In the genomic region with DNA sequence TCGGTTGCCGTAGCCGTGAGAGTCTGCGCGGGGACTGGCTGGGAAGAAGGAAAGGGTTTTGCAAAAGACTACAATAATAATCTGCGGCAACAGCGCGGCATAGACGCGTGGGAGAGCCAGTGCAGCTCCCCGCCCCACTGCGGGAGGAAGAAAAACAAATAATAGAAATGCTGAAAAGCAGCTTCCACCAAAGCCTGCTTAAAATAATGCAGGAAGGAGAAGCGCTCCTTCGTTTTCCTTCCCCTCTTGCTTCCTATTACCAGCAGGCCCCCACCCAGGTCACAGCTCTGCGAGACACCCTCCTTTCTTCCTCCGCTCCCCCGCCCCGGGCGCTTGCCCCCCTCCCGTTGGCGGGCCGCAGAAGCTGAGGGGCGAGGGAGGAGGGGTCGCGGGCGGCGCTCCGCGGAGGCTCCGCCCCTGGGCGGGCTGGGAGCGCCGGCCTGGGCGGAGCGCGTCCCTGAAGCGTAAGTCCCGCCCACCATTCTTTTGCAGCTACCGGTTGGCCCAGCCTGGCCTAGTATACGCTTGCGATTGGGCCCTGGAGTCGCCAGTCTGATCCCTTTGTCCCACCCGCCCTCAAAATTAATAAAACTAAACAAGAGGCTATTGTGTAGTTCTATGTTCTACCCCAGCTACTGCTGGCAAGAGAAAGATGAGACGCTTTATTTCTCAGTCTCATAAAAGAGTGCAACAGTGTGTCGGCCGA, we compare ENCODE assay signal across 8 cellular contexts. TPM values are rescaled to one million over a fixed set of nuclear protein-coding genes. Genes with fewer than 3 reads are reported as not detected.
A peak's percentile ranks its signal among the peaks of the same experiment; 100 is the strongest.
DNase-seq lines count a peak whose midpoint lies in the region; ATAC-seq and TF ChIP-seq lines count a peak whose summit lies in the region.

No MANE protein-coding gene starts in this region.

- POLR2A ChIA-PET in CD4-positive, alpha-beta T cell (lab: Charles Lee), result interaction anchor here (0.8 to 2.2 kb wide), 4 partner anchors 10 to 1160 kb away, joined by 3 to 10 read pairs (median 5); a partner anchor contains a TSS

- H3K4me1 Mint-ChIP-seq in CD4-positive, alpha-beta T cell (ENCODE audit: low read depth), result peaks cover 16% of the 10 kb centered on the region

- no peaks in the 10 kb centered on the region for H3K27me3 Mint-ChIP-seq in CD4-positive, alpha-beta T cell

- TF ChIP-seq CTCF in CD4-positive, alpha-beta T cell (IDR thresholded peaks at IDR 0.05), result no peak
- no peak for TF ChIP-seq CTCF in epithelial cell of esophagus (IDR thresholded peaks at IDR 0.05; ENCODE audit: insufficient read depth, low read depth, low read length, missing control alignments)

- H3K4me3 ChIP-seq in epithelial cell of esophagus (ENCODE audit: low read length), result peak overlapping the region; percentile 55

- CTCF ChIA-PET in CD4-positive, alpha-beta T cell (lab: Charles Lee), result no interaction called here

- no peaks in the 10 kb centered on the region for H3K27me3 ChIP-seq in CD4-positive, alpha-beta T cell (ENCODE audit: control insufficient read depth, insufficient read depth, low read length)

- no peaks in the 10 kb centered on the region for H3K9me3 Mint-ChIP-seq in CD4-positive, alpha-beta T cell

- peak overlapping the region; percentile 29 for H3K27ac ChIP-seq in CD4-positive, alpha-beta T cell (ENCODE audit: low read depth, low read length)

- ATAC-seq in CD4-positive, alpha-beta T cell (ENCODE audit: poor library complexity), result peak; percentile 94
- ATAC-seq in GM19468 (IDR thresholded peaks at IDR 0.05; ENCODE audit: extremely low read depth, unreplicated experiment), result peak; percentile 96

- peak overlapping the region; percentile 94 for H3K4me3 Mint-ChIP-seq in CD4-positive, alpha-beta T cell

- intact Hi-C loops in CD4-positive, alpha-beta T cell (cut with DNase I, micrococcal nuclease), result loop anchor here in 1 of 2 experiments (10.0 kb wide), 1 partner anchor 1156 kb away; a partner anchor contains a TSS

- H3K27ac Mint-ChIP-seq in CD4-positive, alpha-beta T cell, result peak overlapping the region; percentile 73

- H3K36me3 Mint-ChIP-seq in CD4-positive, alpha-beta T cell (ENCODE audit: low read depth), result peaks cover 4% of the 10 kb centered on the region

- H3K9me3 ChIP-seq in CD4-positive, alpha-beta T cell (ENCODE audit: control insufficient read depth, low read length), result no peaks in the 10 kb centered on the region

- peak; percentile 47 to 74 (median 63) for DNase-seq in CD4-positive, alpha-beta T cell
- DNase-seq in HPDE6-E6E7 (ENCODE audit: extremely low spot score) (peak; percentile 54), NOMO-1 (lab: John Stamatoyannopoulos, UW; ENCODE audit: unreplicated experiment in 2 of 2) (peak; percentile 74 to 80), activated T-cell treated with anti-CD3 and anti-CD28 coated beads for 1 hour (ENCODE audit: low read depth) (peak; percentile 56), epithelial cell of esophagus (ENCODE audit: low read depth) (peak; percentile 78), mucosa of gallbladder (ENCODE audit: low spot score) (peak; percentile 90)
- peak; percentile 26 to 55 for DNase-seq in stimulated activated CD8-positive, alpha-beta memory T cell treated with anti-CD3 and anti-CD28 coated beads, Interleukin-4, amount 100 ng/mL, for 1 hour (ENCODE audit: low read depth in 2 of 2, low spot score in 1 of 2)

RNA-seq across cellular contexts. Expression of a gene that starts 0.6 kb away (rescaled TPM):
- 1 to 10 TPM; 1.4 to 1.6 TPM for total RNA-seq in CD4-positive, alpha-beta T cell
- 35.4 TPM for total RNA-seq in mucosa of gallbladder

Comparison
In these comparisons a context has a peak if more than half of its experiments do, and no peak if none do; other contexts are left out.
1. Peak in every context shown above with its lines: DNase-seq, ATAC-seq, H3K4me3 ChIP-seq and H3K27ac ChIP-seq.
2. RNA of a gene that starts 0.6 kb away (total RNA-seq): 35.4 TPM in mucosa of gallbladder (single experiment); 1.4 to 1.6 TPM in CD4-positive, alpha-beta T cell; every median in the first group is over 10 times any median in the second.